9 cellular contexts compared by ENCODE assay signal in genomic region chr9:76181020-76181641, GRCh38.
DNase-seq lines count a peak whose midpoint lies in the region; ATAC-seq, FAIRE-seq and TF ChIP-seq lines count a peak whose summit lies in the region.
"Had no signal": no experiment of that assay in that cellular context is flagged by ENCODE, and none has a peak within 500 bp of the region (broad histone marks: within the 10 kb centered on the region; RNA-seq: fewer than 3 reads in every experiment).

No MANE protein-coding gene starts in this region.

- no peaks in the 10 kb centered on the region for H3K9me3 ChIP-seq in smooth muscle cell (replicated peaks; ENCODE audit: low read depth)
- H3K9me3 ChIP-seq: ascending aorta had no signal

- no peaks in the 10 kb centered on the region for H3K9me3 Mint-ChIP-seq in activated CD4-positive, alpha-beta T cell treated with anti-CD3 and anti-CD28 coated beads for 36 hours (ENCODE audit: low read depth)

- H3K9ac ChIP-seq in smooth muscle cell (ENCODE audit: low read depth): peak overlapping the region; percentile 65

- peak; percentile 93 for ATAC-seq in activated CD4-positive, alpha-beta T cell treated with anti-CD3 and anti-CD28 coated beads for 36 hours

- H4K20me1 ChIP-seq in smooth muscle cell (ENCODE audit: low read depth): no peaks in the 10 kb centered on the region

- peak overlapping the region; percentile 89 for H3K27ac ChIP-seq in smooth muscle cell (ENCODE audit: low read depth)
- H3K27ac ChIP-seq: ascending aorta had no signal

- POLR2A ChIA-PET in activated CD4-positive, alpha-beta T cell treated with anti-CD3 and anti-CD28 coated beads for 36 hours (lab: Charles Lee): no interaction called here

- H3F3A ChIP-seq in smooth muscle cell (ENCODE audit: low read depth): no peaks in the 10 kb centered on the region

- H3K79me2 ChIP-seq in smooth muscle cell (ENCODE audit: low read depth): no peaks in the 10 kb centered on the region

- H3K4me2 ChIP-seq in smooth muscle cell: peak overlapping the region; percentile 57

- 25% methylated on average over 5 of the region's 5 CpGs for WGBS in smooth muscle cell (ENCODE audit: low lambda C conversion rate)

- intact Hi-C loops in activated CD4-positive, alpha-beta T cell treated with anti-CD3 and anti-CD28 coated beads for 36 hours (cut with DNase I, micrococcal nuclease): loop anchor here (2.0 to 10.0 kb wide), 3 partner anchors 64 to 289 kb away; partner anchors contain the start of gene PCSK5 (in 2 of the 2)

- CTCF ChIA-PET in activated CD4-positive, alpha-beta T cell treated with anti-CD3 and anti-CD28 coated beads for 36 hours (lab: Charles Lee): interaction anchor here (0.6 kb wide), 1 partner anchor 938 kb away, joined by 3 read pairs; no protein-coding TSS in a partner anchor

- DNase-seq in activated CD4-positive, alpha-beta T cell treated with anti-CD3 and anti-CD28 coated beads for 36 hours: peak; percentile 7
- DNase-seq in activated CD4-positive, alpha-beta T cell treated with anti-CD3 and anti-CD28 coated beads, Interleukin-2, amount 50 U/mL, for 1 hour: no peak
- DNase-seq in RPMI7951 (ENCODE audit: low read depth): peak; percentile 9
- peak; percentile 9 for DNase-seq in fibroblast of peridontal ligament (ENCODE audit: extremely low read depth)
- no peak for DNase-seq in smooth muscle cell (lab: John Stamatoyannopoulos, UW; ENCODE audit: unreplicated experiment)
- DNase-seq in frontal cortex (ENCODE audit: low spot score in 2 of 2): no peak
- DNase-seq in nucleus accumbens (lab: John Stamatoyannopoulos, UW): no peak
- no peak for DNase-seq in CD1c-positive myeloid dendritic cell (ENCODE audit: extremely low spot score)

- H2AFZ ChIP-seq in smooth muscle cell (ENCODE audit: low read depth): no peak overlapping the region

- no peak for TF ChIP-seq CTCF in smooth muscle cell (IDR thresholded peaks at IDR 0.05; ENCODE audit: borderline replicate concordance, insufficient read depth, poor library complexity, severe bottlenecking)

- no peak overlapping the region for H3K4me3 ChIP-seq in smooth muscle cell
- H3K4me3 ChIP-seq: ascending aorta had no signal

- H3K4me1 ChIP-seq in smooth muscle cell (ENCODE audit: low read depth): peaks cover 11% of the 10 kb centered on the region
- H3K4me1 ChIP-seq: ascending aorta had no signal

- no peak for FAIRE-seq in frontal cortex (lab: Jason Lieb, UNC)

- H3K36me3 Mint-ChIP-seq in activated CD4-positive, alpha-beta T cell treated with anti-CD3 and anti-CD28 coated beads for 36 hours (ENCODE audit: low read depth): peaks cover 11% of the 10 kb centered on the region

- no peak overlapping the region for H3K4me3 Mint-ChIP-seq in activated CD4-positive, alpha-beta T cell treated with anti-CD3 and anti-CD28 coated beads for 36 hours

- H3K4me1 Mint-ChIP-seq in activated CD4-positive, alpha-beta T cell treated with anti-CD3 and anti-CD28 coated beads for 36 hours: peaks cover 10% of the 10 kb centered on the region

- H3K27me3 ChIP-seq in smooth muscle cell (ENCODE audit: low read depth): no peaks in the 10 kb centered on the region
- H3K27me3 ChIP-seq: ascending aorta had no signal

- H3K36me3 ChIP-seq in smooth muscle cell (ENCODE audit: low read depth): no peaks in the 10 kb centered on the region

- H3K27ac Mint-ChIP-seq in activated CD4-positive, alpha-beta T cell treated with anti-CD3 and anti-CD28 coated beads for 36 hours: no peak overlapping the region

- no peaks in the 10 kb centered on the region for H3K27me3 Mint-ChIP-seq in activated CD4-positive, alpha-beta T cell treated with anti-CD3 and anti-CD28 coated beads for 36 hours

Comparison
In these comparisons a context has a peak if more than half of its experiments do, and no peak if none do; other contexts are left out.
1. DNase-seq: peak in activated CD4-positive, alpha-beta T cell treated with anti-CD3 and anti-CD28 coated beads for 36 hours (single experiment), RPMI7951 (single experiment) and fibroblast of peridontal ligament (single experiment); none in activated CD4-positive, alpha-beta T cell treated with anti-CD3 and anti-CD28 coated beads, Interleukin-2, amount 50 U/mL, for 1 hour (single experiment), smooth muscle cell (single experiment), frontal cortex (0 of 2), nucleus accumbens (0 of 56) and CD1c-positive myeloid dendritic cell (single experiment).